ENCODE assay signal across 1 cellular context in the genomic region with DNA sequence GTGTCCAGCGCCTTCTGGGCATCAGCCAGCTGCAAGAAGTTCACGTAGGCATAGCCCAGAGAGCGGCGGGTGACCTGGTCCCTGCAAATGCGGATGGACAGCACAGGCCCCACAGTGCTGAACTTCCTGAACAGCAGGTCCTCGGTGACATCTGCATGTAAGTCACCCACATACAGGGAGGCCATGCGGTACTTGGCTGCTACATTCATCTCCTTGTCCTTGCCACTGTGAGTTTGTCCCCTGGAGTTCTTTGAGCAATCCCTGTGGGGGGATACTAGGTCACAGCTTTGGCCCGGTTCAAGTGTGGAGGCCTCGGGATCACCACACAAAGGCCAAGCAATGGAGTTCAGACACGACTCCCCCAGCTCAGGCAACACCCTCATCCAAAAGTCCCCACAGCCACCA.
TF ChIP-seq lines count a peak whose summit lies in the region.

No MANE protein-coding gene starts in this region.

TF ChIP-seq in IMR-90, 13 proteins besides CTCF, POLR2A, EP300 and RAD21 (continued from another document):
- TF ChIP-seq ELK1 (IDR thresholded peaks at IDR 0.05; ENCODE audit: borderline replicate concordance, low read depth, low read length) (no peak), BHLHE40 (IDR thresholded peaks at IDR 0.05; ENCODE audit: low read depth, low read length) (no peak), MXI1 (IDR thresholded peaks at IDR 0.05; ENCODE audit: borderline replicate concordance, low read depth, low read length) (no peak), RFX5 (IDR thresholded peaks at IDR 0.05; ENCODE audit: low read depth, low read length) (no peak), CHD1 (IDR thresholded peaks at IDR 0.05; ENCODE audit: low read depth, low read length) (no peak), CEBPB (IDR thresholded peaks at IDR 0.05; ENCODE audit: low read depth, low read length) (no peak), FOS (IDR thresholded peaks at IDR 0.05; ENCODE audit: low read depth, low read length) (no peak), RCOR1 (IDR thresholded peaks at IDR 0.05; ENCODE audit: insufficient replicate concordance, low read length) (no peak), SMC3 (IDR thresholded peaks at IDR 0.05; ENCODE audit: low read depth, low read length) (no peak)
- TF ChIP-seq, protein P1, sequence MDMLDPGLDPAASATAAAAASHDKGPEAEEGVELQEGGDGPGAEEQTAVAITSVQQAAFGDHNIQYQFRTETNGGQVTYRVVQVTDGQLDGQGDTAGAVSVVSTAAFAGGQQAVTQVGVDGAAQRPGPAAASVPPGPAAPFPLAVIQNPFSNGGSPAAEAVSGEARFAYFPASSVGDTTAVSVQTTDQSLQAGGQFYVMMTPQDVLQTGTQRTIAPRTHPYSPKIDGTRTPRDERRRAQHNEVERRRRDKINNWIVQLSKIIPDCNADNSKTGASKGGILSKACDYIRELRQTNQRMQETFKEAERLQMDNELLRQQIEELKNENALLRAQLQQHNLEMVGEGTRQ (IDR thresholded peaks at IDR 0.05; ENCODE audit: low read depth, low read length) = no peak
